ENCODE assay signal across 8 cellular contexts in the genomic region with DNA sequence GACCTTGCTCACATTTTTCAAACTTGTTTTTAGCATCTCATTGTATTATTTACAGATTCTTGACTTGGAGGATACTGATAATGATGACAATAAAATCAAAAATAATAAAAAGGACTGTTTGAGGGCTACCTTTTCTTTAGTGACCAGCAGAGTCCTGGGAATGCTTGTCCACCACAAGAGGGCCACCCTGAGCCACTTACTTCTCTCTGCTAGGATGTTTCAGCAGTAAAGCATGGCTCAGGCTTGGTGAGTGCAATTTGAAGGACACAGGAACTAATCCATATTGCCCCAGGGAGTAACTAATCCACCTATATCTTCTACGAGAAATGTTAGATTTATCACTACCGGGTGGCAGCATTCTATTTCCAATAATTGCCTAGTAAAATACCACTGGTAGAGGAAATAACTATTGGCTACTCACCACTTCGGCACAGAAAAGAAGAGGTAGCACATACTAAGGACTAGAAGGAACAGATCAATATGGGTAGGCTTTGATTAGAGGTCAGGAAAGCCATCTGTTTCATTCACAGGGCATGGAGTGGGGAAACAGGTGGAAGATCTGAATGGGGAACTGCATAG. TPM values are rescaled to one million over a fixed set of nuclear protein-coding genes. Genes with fewer than 3 reads are reported as not detected.
DNase-seq lines count a peak whose midpoint lies in the region; ATAC-seq lines count a peak whose summit lies in the region.

No MANE protein-coding gene starts in this region.

- POLR2A ChIA-PET in activated CD8-positive, alpha-beta T cell treated with anti-CD3 and anti-CD28 coated beads, Interleukin-2, amount 10 ng/mL, durations not matched to agents 7 days and 5 days (lab: Charles Lee): no interaction called here

- DNase-seq in C1 segment of cervical spinal cord (lab: John Stamatoyannopoulos, UW) (peak in 9 of 14 donors; percentile 14 to 59 (median 38)), NCI-H774 (lab: John Stamatoyannopoulos, UW) (peak; percentile 49), epidermal melanocyte (ENCODE audit: insufficient read length, low spot score) (peak; percentile 54), naive B cell (peak; percentile 14)
- DNase-seq in activated CD8-positive, alpha-beta T cell treated with anti-CD3 and anti-CD28 coated beads, Interleukin-2, amount 10 ng/mL, durations not matched to agents 7 days and 5 days: peak; percentile 76
- peak; percentile 18 to 38 for DNase-seq in stimulated activated CD8-positive, alpha-beta memory T cell treated with anti-CD3 and anti-CD28 coated beads, Interleukin-7, amount 100 ng/mL, for 48 hours (ENCODE audit: extremely low read depth in 1 of 2, low read depth in 1 of 2)

- H3K9me3 Mint-ChIP-seq in activated CD8-positive, alpha-beta T cell treated with anti-CD3 and anti-CD28 coated beads, Interleukin-2, amount 10 ng/mL, durations not matched to agents 7 days and 5 days (ENCODE audit: insufficient read depth): no peaks in the 10 kb centered on the region
- no peaks in the 10 kb centered on the region for H3K9me3 Mint-ChIP-seq in naive B cell

- H3K36me3 Mint-ChIP-seq in activated CD8-positive, alpha-beta T cell treated with anti-CD3 and anti-CD28 coated beads, Interleukin-2, amount 10 ng/mL, durations not matched to agents 7 days and 5 days (ENCODE audit: low read depth): no peaks in the 10 kb centered on the region
- no peaks in the 10 kb centered on the region for H3K36me3 Mint-ChIP-seq in naive B cell

- CTCF ChIA-PET in activated CD8-positive, alpha-beta T cell treated with anti-CD3 and anti-CD28 coated beads, Interleukin-2, amount 10 ng/mL, durations not matched to agents 7 days and 5 days (lab: Charles Lee): interaction anchor here (0.9 to 3.1 kb wide), 7 partner anchors 19 to 74 kb away, joined by 3 to 44 read pairs (median 19); no protein-coding TSS in a partner anchor

- no peaks in the 10 kb centered on the region for H3K27me3 Mint-ChIP-seq in activated CD8-positive, alpha-beta T cell treated with anti-CD3 and anti-CD28 coated beads, Interleukin-2, amount 10 ng/mL, durations not matched to agents 7 days and 5 days (ENCODE audit: low read depth)
- H3K27me3 Mint-ChIP-seq in naive B cell: no peaks in the 10 kb centered on the region

- H3K4me3 Mint-ChIP-seq in activated CD8-positive, alpha-beta T cell treated with anti-CD3 and anti-CD28 coated beads, Interleukin-2, amount 10 ng/mL, durations not matched to agents 7 days and 5 days: no peak overlapping the region
- no peak overlapping the region for H3K4me3 Mint-ChIP-seq in naive B cell

- H3K4me1 Mint-ChIP-seq in activated CD8-positive, alpha-beta T cell treated with anti-CD3 and anti-CD28 coated beads, Interleukin-2, amount 10 ng/mL, durations not matched to agents 7 days and 5 days (ENCODE audit: low read depth): peaks cover 13% of the 10 kb centered on the region
- H3K4me1 Mint-ChIP-seq in naive B cell: no peaks in the 10 kb centered on the region

- ATAC-seq in GM19023 (IDR thresholded peaks at IDR 0.05; ENCODE audit: unreplicated experiment) (peak; percentile 96), HG03139 (IDR thresholded peaks at IDR 0.05; ENCODE audit: unreplicated experiment) (peak; percentile 90), naive B cell (ENCODE audit: low read depth in 2 of 2) (peak in 1 of 2 donors; percentile 55)
- peak; percentile 83 for ATAC-seq in activated CD8-positive, alpha-beta T cell treated with anti-CD3 and anti-CD28 coated beads, Interleukin-2, amount 10 ng/mL, durations not matched to agents 7 days and 5 days

- H3K27ac Mint-ChIP-seq in activated CD8-positive, alpha-beta T cell treated with anti-CD3 and anti-CD28 coated beads, Interleukin-2, amount 10 ng/mL, durations not matched to agents 7 days and 5 days: no peak overlapping the region
- H3K27ac Mint-ChIP-seq in naive B cell: no peak overlapping the region

RNA-seq across cellular contexts. Expression of a gene that starts 5.8 kb away (rescaled TPM):
- total RNA-seq in activated CD8-positive, alpha-beta T cell treated with anti-CD3 and anti-CD28 coated beads, Interleukin-2, amount 10 ng/mL, durations not matched to agents 7 days and 5 days: 1 to 10 TPM; 2.6 to 3.1 TPM
- polyA plus RNA-seq in naive B cell (ENCODE audit: low read depth in 6 of 6): not detected

Comparison
In these comparisons a context has a peak if more than half of its experiments do, and no peak if none do; other contexts are left out.
1. DNase-seq: peak in every context shown above with its lines; median percentile 76 in activated CD8-positive, alpha-beta T cell treated with anti-CD3 and anti-CD28 coated beads, Interleukin-2, amount 10 ng/mL, durations not matched to agents 7 days and 5 days; 54 in epidermal melanocyte; 49 in NCI-H774; 38 in C1 segment of cervical spinal cord; 28 in stimulated activated CD8-positive, alpha-beta memory T cell treated with anti-CD3 and anti-CD28 coated beads, Interleukin-7, amount 100 ng/mL, for 48 hours; 14 in naive B cell.